8 cellular contexts compared by ENCODE assay signal in genomic region chr18:13614701-13615288, GRCh38.
DNase-seq lines count a peak whose midpoint lies in the region; ATAC-seq and TF ChIP-seq lines count a peak whose summit lies in the region.
"Had no signal": no experiment of that assay in that cellular context is flagged by ENCODE, and none has a peak within 500 bp of the region (broad histone marks: within the 10 kb centered on the region; RNA-seq: fewer than 3 reads in every experiment).

No MANE protein-coding gene starts in this region.

- H3K9ac ChIP-seq in SK-N-SH: no peak overlapping the region

- TF ChIP-seq EP300 in SK-N-SH (IDR thresholded peaks at IDR 0.05; ENCODE audit: borderline replicate concordance in 1 of 2, low read depth in 1 of 2, low read length in 1 of 2): no peak

- in situ Hi-C loops in KBM-7 (cut with MboI; ENCODE audit: low pct_unique_long_range_greater_than_20kb, low sequenced_read_pairs): no loop called here
- in situ Hi-C loops in ACHN (cut with HindIII; ENCODE audit: low pct_ligation_motif_present, low pct_unique_long_range_greater_than_20kb, low sequenced_read_pairs): no loop called here

- no peaks in the 10 kb centered on the region for H3K9me3 Mint-ChIP-seq in activated CD4-positive, alpha-beta memory T cell treated with anti-CD3 and anti-CD28 coated beads, Interleukin-2, amount 10 ng/mL, durations not matched to agents 7 days and 5 days
- H3K9me3 Mint-ChIP-seq: neural crest cell had no signal

- peak; percentile 76 for DNase-seq in KBM-7
- peak; percentile 58 for DNase-seq in activated CD4-positive, alpha-beta memory T cell treated with anti-CD3 and anti-CD28 coated beads, Interleukin-2, amount 10 ng/mL, durations not matched to agents 7 days and 5 days
- peak; percentile 52 for DNase-seq in left ventricle myocardium superior
- DNase-seq in substantia nigra (lab: John Stamatoyannopoulos, UW): peak in 14 of 49 donors; percentile 33 to 77 (median 54)
- no peak for DNase-seq in SK-N-SH
- DNase-seq in cerebellar nuclear complex (lab: John Stamatoyannopoulos, UW): no peak
- DNase-seq in ACHN: no peak

- H3K9me2 ChIP-seq in SK-N-SH: no peaks in the 10 kb centered on the region

- ATAC-seq in left ventricle myocardium superior: peak; percentile 22

- H3K27ac ChIP-seq in substantia nigra (ENCODE audit: low read depth, low read length, poor library complexity, severe bottlenecking): peak overlapping the region; percentile 98
- H3K27ac ChIP-seq in SK-N-SH (ENCODE audit: low read depth in 2 of 2, low read length in 1 of 2): no peak overlapping the region

- H3K4me3 Mint-ChIP-seq in activated CD4-positive, alpha-beta memory T cell treated with anti-CD3 and anti-CD28 coated beads, Interleukin-2, amount 10 ng/mL, durations not matched to agents 7 days and 5 days: peak overlapping the region; percentile 66
- H3K4me3 Mint-ChIP-seq: neural crest cell had no signal

- H3K9me3 ChIP-seq in SK-N-SH: no peaks in the 10 kb centered on the region

- H2AFZ ChIP-seq in SK-N-SH (ENCODE audit: low read depth): no peak overlapping the region

- H3K4me1 Mint-ChIP-seq in activated CD4-positive, alpha-beta memory T cell treated with anti-CD3 and anti-CD28 coated beads, Interleukin-2, amount 10 ng/mL, durations not matched to agents 7 days and 5 days: peaks cover 79% of the 10 kb centered on the region

- no peaks in the 10 kb centered on the region for H3K36me3 ChIP-seq in SK-N-SH (replicated peaks in 1 of 2; ENCODE audit: control insufficient read depth in 1 of 2, insufficient read depth in 2 of 2, low read length in 1 of 2)

- intact Hi-C loops in left ventricle myocardium superior (cut with micrococcal nuclease): loop anchor here (10.0 kb wide), 1 partner anchor 60 kb away; no protein-coding TSS in a partner anchor

- no peaks in the 10 kb centered on the region for H3K79me2 ChIP-seq in SK-N-SH (ENCODE audit: insufficient read depth)

- no peak for TF ChIP-seq RAD21 in SK-N-SH (IDR thresholded peaks at IDR 0.05; ENCODE audit: low read length)

- H3K27me3 ChIP-seq in SK-N-SH (ENCODE audit: insufficient read depth): no peaks in the 10 kb centered on the region

- H3F3A ChIP-seq in SK-N-SH (replicated peaks; ENCODE audit: insufficient read depth): no peaks in the 10 kb centered on the region

- no peak overlapping the region for H3K4me2 ChIP-seq in SK-N-SH

- peak overlapping the region; percentile 96 for H3K27ac Mint-ChIP-seq in activated CD4-positive, alpha-beta memory T cell treated with anti-CD3 and anti-CD28 coated beads, Interleukin-2, amount 10 ng/mL, durations not matched to agents 7 days and 5 days

- H3K4me1 ChIP-seq in SK-N-SH (ENCODE audit: control insufficient read depth in 1 of 2, insufficient read depth in 2 of 2, low read depth in 1 of 2, low read length in 1 of 2): peaks cover 10 to 24% of the 10 kb centered on the region in 2 experiments; a peak in 2 of 4 replicates

- CTCF ChIA-PET in activated CD4-positive, alpha-beta memory T cell treated with anti-CD3 and anti-CD28 coated beads, Interleukin-2, amount 10 ng/mL, durations not matched to agents 7 days and 5 days (lab: Charles Lee): interaction anchor here (0.6 to 3.9 kb wide), 10 partner anchors 27 to 435 kb away, joined by 3 to 31 read pairs (median 4); partner anchors contain the start of genes FAM210A and RNMT
- CTCF ChIA-PET in SK-N-SH (lab: Yijun Ruan, JAX): interaction anchor here (1.0 to 1.9 kb wide), 5 partner anchors 9 to 57 kb away, joined by 3 to 6 read pairs (median 5); no protein-coding TSS in a partner anchor

- no peaks in the 10 kb centered on the region for H3K27me3 Mint-ChIP-seq in activated CD4-positive, alpha-beta memory T cell treated with anti-CD3 and anti-CD28 coated beads, Interleukin-2, amount 10 ng/mL, durations not matched to agents 7 days and 5 days

- WGBS in SK-N-SH (ENCODE audit: low lambda C conversion rate): 73% methylated on average over 14 of the region's 16 CpGs

- no peak overlapping the region for H3K4me3 ChIP-seq in SK-N-SH (ENCODE audit: low read depth in 2 of 2, low read length in 1 of 2)

- no peak for TF ChIP-seq CTCF in SK-N-SH (IDR thresholded peaks at IDR 0.05)

- POLR2A ChIA-PET in activated CD4-positive, alpha-beta memory T cell treated with anti-CD3 and anti-CD28 coated beads, Interleukin-2, amount 10 ng/mL, durations not matched to agents 7 days and 5 days (lab: Charles Lee): interaction anchor here (0.8 to 4.9 kb wide), 11 partner anchors 15 to 624 kb away, joined by 3 to 76 read pairs (median 5); partner anchors contain the start of genes CEP192, FAM210A and RNMT
- POLR2A ChIA-PET in SK-N-SH (lab: Yijun Ruan, JAX): no interaction called here

- H3K36me3 Mint-ChIP-seq in activated CD4-positive, alpha-beta memory T cell treated with anti-CD3 and anti-CD28 coated beads, Interleukin-2, amount 10 ng/mL, durations not matched to agents 7 days and 5 days (ENCODE audit: low read depth): peaks cover 4% of the 10 kb centered on the region

- H4K20me1 ChIP-seq in SK-N-SH (ENCODE audit: insufficient read depth): no peaks in the 10 kb centered on the region

TF ChIP-seq in SK-N-SH, 30 proteins besides CTCF, POLR2A, EP300 and RAD21:
- TF ChIP-seq SMC3 (IDR thresholded peaks at IDR 0.05; ENCODE audit: low read depth, low read length) (no peak), JUND (IDR thresholded peaks at IDR 0.05) (no peak), GABPA (IDR thresholded peaks at IDR 0.05; ENCODE audit: low read depth) (no peak), TAF1 (IDR thresholded peaks at IDR 0.05; ENCODE audit: borderline replicate concordance, low read depth, low read length) (no peak), MXI1 (IDR thresholded peaks at IDR 0.05; ENCODE audit: low read depth, low read length) (no peak), NFIC (IDR thresholded peaks at IDR 0.05; ENCODE audit: borderline replicate concordance) (no peak), RFX5 (IDR thresholded peaks at IDR 0.05; ENCODE audit: low read length) (no peak), POLR2AphosphoS5 (IDR thresholded peaks at IDR 0.05; ENCODE audit: low read depth, low read length) (no peak), MEF2A (IDR thresholded peaks at IDR 0.05; ENCODE audit: borderline replicate concordance, low read depth) (no peak), GATA2 (CRISPR knock-in tag; IDR thresholded peaks at IDR 0.05) (no peak)

Comparison
In these comparisons a context has a peak if more than half of its experiments do, and no peak if none do; other contexts are left out.
1. DNase-seq: peak in KBM-7 (single experiment), activated CD4-positive, alpha-beta memory T cell treated with anti-CD3 and anti-CD28 coated beads, Interleukin-2, amount 10 ng/mL, durations not matched to agents 7 days and 5 days (single experiment) and left ventricle myocardium superior (single experiment); none in SK-N-SH (single experiment), cerebellar nuclear complex (0 of 2) and ACHN (single experiment).